Comparison of ENCODE assay signal across 26 cellular contexts in the genomic region with DNA sequence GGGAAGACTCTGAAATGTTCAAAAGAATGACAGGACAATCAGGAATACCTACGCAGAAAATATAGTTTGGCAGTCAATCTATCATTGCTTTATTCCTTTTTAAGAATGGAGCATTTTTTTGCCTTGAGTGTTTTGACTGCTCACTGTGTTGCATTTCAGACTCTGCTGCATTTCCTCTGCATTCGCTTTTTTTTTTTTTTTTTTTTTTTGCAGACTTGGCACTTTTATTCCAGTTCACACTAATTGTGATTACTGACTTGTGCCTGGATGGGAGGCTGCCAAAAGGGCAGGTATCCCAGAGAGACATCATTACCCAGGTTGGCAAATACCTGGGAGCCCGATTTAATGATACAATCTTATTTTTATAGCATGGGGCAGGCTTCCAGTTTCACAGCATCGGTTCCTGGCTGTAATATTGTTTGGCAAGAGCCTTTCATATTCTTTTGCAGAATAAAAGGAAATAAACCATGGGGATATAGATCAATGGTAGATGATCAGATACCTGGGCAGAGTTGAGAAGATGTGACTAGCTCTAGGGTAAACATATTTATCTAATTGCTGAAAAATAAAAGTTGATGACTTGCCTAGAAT.
DNase-seq lines count a peak whose midpoint lies in the region; ATAC-seq, FAIRE-seq and TF ChIP-seq lines count a peak whose summit lies in the region.
"Had no signal": no experiment of that assay in that cellular context is flagged by ENCODE, and none has a peak within 500 bp of the region (broad histone marks: within the 10 kb centered on the region; RNA-seq: fewer than 3 reads in every experiment).

No MANE protein-coding gene starts in this region.

- H2BK20ac ChIP-seq in H1 (ENCODE audit: low read length): no peak overlapping the region

- H3K36me3 ChIP-seq in H1 (ENCODE audit: control insufficient read depth in 2 of 4, insufficient read depth in 4 of 4, low read length in 3 of 4): no peaks in the 10 kb centered on the region
- H3K36me3 ChIP-seq: BE2C; BLaER1 treated with 17β-estradiol and CSF1 and Interleukin-3, amounts not matched to agents 10 nM and 100 nM had no signal

- H3K79me2 ChIP-seq in H1 (ENCODE audit: control insufficient read depth in 1 of 2, insufficient read depth in 2 of 2, low read length in 2 of 2): no peaks in the 10 kb centered on the region

- no peak overlapping the region for H2AFZ ChIP-seq in H1 (ENCODE audit: low read length)

- no peaks in the 10 kb centered on the region for H3K79me1 ChIP-seq in H1 (ENCODE audit: low read depth, low read length)

- FAIRE-seq in H1 (lab: Jason Lieb, UNC): no peak
- FAIRE-seq: A204.1, D721Med, GM12891, GM18507 had no signal

- POLR2A ChIA-PET in MCF 10A (lab: Yijun Ruan, JAX): interaction anchor here (0.6 to 0.7 kb wide), 2 partner anchors 36 to 1086 kb away, joined by 4 read pairs; no protein-coding TSS in a partner anchor
- POLR2A ChIA-PET in H1 (lab: Charles Lee; ENCODE audit: partially characterized antibody): no interaction called here

- no peak for TF ChIP-seq POLR2A in H1 (IDR thresholded peaks at IDR 0.05; ENCODE audit: control extremely low read depth in 1 of 2, low read depth in 2 of 2, low read length in 2 of 2)

- H3K27me3 Mint-ChIP-seq in MCF 10A (ENCODE audit: insufficient read depth, unreplicated experiment): no peaks in the 10 kb centered on the region
- H3K27me3 Mint-ChIP-seq: CD4-positive, alpha-beta T cell; CD8-positive, alpha-beta memory T cell had no signal

- H3K27me3 ChIP-seq in H1 (replicated peaks in 1 of 4; ENCODE audit: control insufficient read depth in 3 of 4, extremely low read depth in 1 of 4, insufficient read depth in 3 of 4, low read length in 3 of 4): no peaks in the 10 kb centered on the region
- H3K27me3 ChIP-seq: BE2C; BLaER1 treated with 17β-estradiol and CSF1 and Interleukin-3, amounts not matched to agents 10 nM and 100 nM had no signal

- CTCF ChIA-PET in MCF 10A (lab: Yijun Ruan, JAX) (interaction anchor here (0.7 kb wide), 1 partner anchor 135 kb away, joined by 3 read pairs; no protein-coding TSS in a partner anchor), H1 (lab: Charles Lee; ENCODE audit: partially characterized antibody) (interaction anchor here (0.7 kb wide), 1 partner anchor 24 kb away, joined by 4 read pairs; no protein-coding TSS in a partner anchor)

- no peak overlapping the region for H2BK5ac ChIP-seq in H1 (ENCODE audit: low read depth, low read length)

- no peak overlapping the region for H3K14ac ChIP-seq in H1 (ENCODE audit: insufficient read length)

- H3K4ac ChIP-seq in H1 (replicated peaks; ENCODE audit: insufficient read length, low read depth, low read length): no peak overlapping the region

- H3K4me1 Mint-ChIP-seq in MCF 10A (ENCODE audit: insufficient read depth, unreplicated experiment): no peaks in the 10 kb centered on the region
- H3K4me1 Mint-ChIP-seq: CD14-positive monocyte; CD8-positive, alpha-beta memory T cell; H9 had no signal

- no peak overlapping the region for H3K27ac Mint-ChIP-seq in MCF 10A (ENCODE audit: low read depth, unreplicated experiment)
- H3K27ac Mint-ChIP-seq: CD14-positive monocyte; CD4-positive, alpha-beta T cell; CD8-positive, alpha-beta memory T cell; HFFc6 had no signal

- no peaks in the 10 kb centered on the region for H4K20me1 ChIP-seq in H1 (replicated peaks in 1 of 2; ENCODE audit: control insufficient read depth in 1 of 2, insufficient read depth in 2 of 2, low read length in 2 of 2)
- H4K20me1 ChIP-seq: BLaER1 treated with 17β-estradiol and CSF1 and Interleukin-3, amounts not matched to agents 10 nM and 100 nM had no signal

- H2BK15ac ChIP-seq in H1 (ENCODE audit: low read length): no peak overlapping the region

- WGBS in H1 (ENCODE audit: extremely low coverage in 1 of 2, insufficient coverage in 1 of 2, insufficient read length in 1 of 2, insufficient replicate concordance in 2 of 2, low coverage in 1 of 2, low lambda C conversion rate in 2 of 2, missing lambda C conversion rate in 1 of 2), 2 experiments: 78% methylated on average over 4 of the region's 4 CpGs; no CpG with 5 or more reads in 1 of the 2 experiments

- no peak for TF ChIP-seq EP300 in H1 (IDR thresholded peaks at IDR 0.05; ENCODE audit: borderline replicate concordance in 1 of 2, low read depth in 2 of 2, low read length in 2 of 2)

- no peak overlapping the region for H4K8ac ChIP-seq in H1 (ENCODE audit: extremely low read depth, insufficient read depth, low read length)

- no peaks in the 10 kb centered on the region for H3K4me1 ChIP-seq in H1 (replicated peaks in 1 of 4; ENCODE audit: control insufficient read depth in 3 of 4, insufficient read depth in 4 of 4, low read length in 3 of 4)
- H3K4me1 ChIP-seq: BLaER1 treated with 17β-estradiol and CSF1 and Interleukin-3, amounts not matched to agents 10 nM and 100 nM had no signal

- no peak overlapping the region for H3K4me3 Mint-ChIP-seq in MCF 10A (ENCODE audit: unreplicated experiment)
- H3K4me3 Mint-ChIP-seq: CD14-positive monocyte; CD4-positive, alpha-beta T cell; CD8-positive, alpha-beta memory T cell; H9; HFFc6 had no signal

- no peaks in the 10 kb centered on the region for H3K9me3 ChIP-seq in H1 (ENCODE audit: insufficient read depth in 2 of 2, low read depth in 1 of 2, low read length in 1 of 2)
- H3K9me3 ChIP-seq: BE2C; BLaER1 treated with 17β-estradiol and CSF1 and Interleukin-3, amounts not matched to agents 10 nM and 100 nM had no signal

- no peak overlapping the region for H2AK5ac ChIP-seq in H1 (ENCODE audit: low read depth, low read length)

- intact Hi-C loops in MCF 10A (cut with micrococcal nuclease): no loop called here

- H3K56ac ChIP-seq in H1 (replicated peaks; ENCODE audit: insufficient read length, low read depth, low read length): no peak overlapping the region

- H4K5ac ChIP-seq in H1 (ENCODE audit: insufficient read length, low read depth, low read length): no peak overlapping the region

- H4K91ac ChIP-seq in H1 (replicated peaks; ENCODE audit: insufficient read length, low read length): no peak overlapping the region

- DNase-seq in T47D (ENCODE audit: low read depth in 1 of 2, low spot score in 1 of 2): peak; percentile 27 to 79
- no peak for DNase-seq in MCF 10A (ENCODE audit: unreplicated experiment)
- peak; percentile 93 for DNase-seq in LNCaP clone FGC (ENCODE audit: low read depth)
- peak; percentile 92 for DNase-seq in NCI-H69 (lab: John Stamatoyannopoulos, UW)
- no peak for DNase-seq in H1 (ENCODE audit: low read depth in 1 of 2, low spot score in 2 of 2)
- no peak for DNase-seq in NCI-H82 (lab: John Stamatoyannopoulos, UW)
- no peak for DNase-seq in DMS79 treated with DMSO at 0.1 percent for 48 hours (lab: John Stamatoyannopoulos, UW)
- DNase-seq: ACHN; AML-193; BE2C; CD4-positive, alpha-beta T cell; CD8-positive, alpha-beta memory T cell; DMS 273 treated with DMSO at 0.1 percent for 48 hours; DMS79; GF-D8; H9; HFFc6 had no signal

- H3K9ac ChIP-seq in H1 (replicated peaks in 1 of 4; ENCODE audit: extremely low read depth in 1 of 4, low read depth in 3 of 4, low read length in 3 of 4): no peak overlapping the region
- H3K9ac ChIP-seq: BLaER1 treated with 17β-estradiol and CSF1 and Interleukin-3, amounts not matched to agents 10 nM and 100 nM had no signal

- H3K4me3 ChIP-seq in LNCaP clone FGC (ENCODE audit: low read depth, low read length) (no peak overlapping the region), H1 (ENCODE audit: extremely low read depth in 1 of 4, insufficient read depth in 2 of 4, low read depth in 3 of 4, low read length in 4 of 4) (no peak overlapping the region)
- H3K4me3 ChIP-seq: BLaER1 treated with 17β-estradiol and CSF1 and Interleukin-3, amounts not matched to agents 10 nM and 100 nM had no signal

- no peak for TF ChIP-seq RAD21 in H1 (IDR thresholded peaks at IDR 0.05 in 1 of 2, conservative IDR thresholded peaks at IDR 0.05 in 1 of 2; ENCODE audit: low read depth in 2 of 2, low read length in 2 of 2)

- H3K18ac ChIP-seq in H1 (ENCODE audit: extremely low read depth, low read length): no peak overlapping the region

- no TSS peak for BruUV-seq in MCF 10A (replicated peaks; lab: Mats Ljungman, UMichigan)

- no peaks in the 10 kb centered on the region for H3K9me3 Mint-ChIP-seq in MCF 10A (ENCODE audit: unreplicated experiment)
- H3K9me3 Mint-ChIP-seq: H9 had no signal

- H3K23me2 ChIP-seq in H1 (ENCODE audit: low read depth, low read length): no peaks in the 10 kb centered on the region

- H3K27ac ChIP-seq in H1 (ENCODE audit: low read depth, low read length): no peak overlapping the region
- H3K27ac ChIP-seq: 22Rv1; BLaER1 treated with 17β-estradiol and CSF1 and Interleukin-3, amounts not matched to agents 10 nM and 100 nM had no signal

- no peak overlapping the region for H3K23ac ChIP-seq in H1 (ENCODE audit: insufficient read length)

- in situ Hi-C loops in T47D (cut with HindIII; ENCODE audit: low pct_unique_long_range_greater_than_20kb, low sequenced_read_pairs): no loop called here

- H3K4me2 ChIP-seq in H1 (ENCODE audit: insufficient read depth in 1 of 2, low read depth in 2 of 2, low read length in 2 of 2): no peak overlapping the region
- H3K4me2 ChIP-seq: BLaER1 treated with 17β-estradiol and CSF1 and Interleukin-3, amounts not matched to agents 10 nM and 100 nM had no signal

- no peak for TF ChIP-seq CTCF in MCF 10A (IDR thresholded peaks at IDR 0.05; ENCODE audit: unreplicated experiment)
- TF ChIP-seq CTCF in LNCaP clone FGC (IDR thresholded peaks at IDR 0.05; ENCODE audit: control insufficient read depth, extremely low read depth, insufficient read depth): no peak
- no peak for TF ChIP-seq CTCF in H1 (IDR thresholded peaks at IDR 0.05; ENCODE audit: control extremely low read depth in 1 of 3, insufficient read depth in 1 of 3, low read depth in 1 of 3, low read length in 3 of 3)

- H2BK120ac ChIP-seq in H1 (replicated peaks; ENCODE audit: low read depth, low read length): no peak overlapping the region

- no peak for ATAC-seq in GM21515 (IDR thresholded peaks at IDR 0.05; ENCODE audit: unreplicated experiment)
- ATAC-seq: HCT116 had no signal

- no peak overlapping the region for H2BK12ac ChIP-seq in H1 (ENCODE audit: low read depth, low read length)

- no peaks in the 10 kb centered on the region for H3K36me3 Mint-ChIP-seq in MCF 10A (ENCODE audit: insufficient read depth, unreplicated experiment)
- H3K36me3 Mint-ChIP-seq: CD14-positive monocyte; CD8-positive, alpha-beta memory T cell had no signal

TF ChIP-seq in H1, 55 proteins besides CTCF, POLR2A, EP300 and RAD21:
- peak; percentile 38; the same call in 1 of the 2 replicates for TF ChIP-seq MAFK (IDR thresholded peaks at IDR 0.05; ENCODE audit: low read depth, low read length)
- TF ChIP-seq RFX5 (IDR thresholded peaks at IDR 0.05; ENCODE audit: borderline replicate concordance, low read depth, low read length): no peak

Comparison
In these comparisons a context has a peak if more than half of its experiments do, and no peak if none do; other contexts are left out.
1. DNase-seq: peak in T47D (2 of 2), LNCaP clone FGC (single experiment) and NCI-H69 (single experiment); none in MCF 10A (single experiment), H1 (0 of 2), NCI-H82 (single experiment) and DMS79 treated with DMSO at 0.1 percent for 48 hours (single experiment).